1 cellular context compared by ENCODE assay signal in the genomic region with DNA sequence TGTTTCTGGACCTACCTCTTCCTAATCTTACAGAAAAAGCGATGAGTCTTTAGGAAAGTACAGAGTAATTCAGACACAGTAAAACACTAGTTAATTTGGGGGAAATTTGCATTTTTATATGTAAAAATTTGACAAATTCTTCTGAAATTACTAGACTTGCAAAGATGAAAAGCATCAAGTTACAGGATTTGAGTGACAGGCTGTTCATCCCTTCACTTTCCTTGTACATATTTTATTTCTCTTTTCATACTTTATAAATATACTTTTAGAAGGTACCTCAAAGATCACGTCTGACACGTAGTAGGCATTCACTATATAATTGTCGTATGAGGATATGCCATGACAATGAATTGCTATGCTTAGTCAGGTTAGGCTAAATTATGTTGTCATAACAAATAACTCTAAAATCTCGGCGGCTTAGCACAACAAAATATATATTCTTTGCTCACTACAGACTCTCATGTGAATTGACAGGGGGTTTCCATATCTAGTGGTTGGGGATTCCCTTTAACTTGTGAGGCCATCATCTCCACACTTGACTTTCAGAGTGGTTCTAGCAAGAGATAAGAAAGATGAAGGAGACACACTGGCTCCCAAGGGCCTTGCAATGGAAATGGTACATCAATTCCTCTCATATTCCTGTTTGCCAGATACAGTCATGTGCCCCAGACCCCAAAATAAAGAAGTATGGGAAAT.
A peak's percentile ranks its signal among the peaks of the same experiment; 100 is the strongest.
TF ChIP-seq lines count a peak whose summit lies in the region.

No MANE protein-coding gene starts in this region.

TF ChIP-seq in GM12878, 131 proteins besides CTCF, POLR2A, EP300 and RAD21 (continued from another document):
- TF ChIP-seq, protein P1, sequence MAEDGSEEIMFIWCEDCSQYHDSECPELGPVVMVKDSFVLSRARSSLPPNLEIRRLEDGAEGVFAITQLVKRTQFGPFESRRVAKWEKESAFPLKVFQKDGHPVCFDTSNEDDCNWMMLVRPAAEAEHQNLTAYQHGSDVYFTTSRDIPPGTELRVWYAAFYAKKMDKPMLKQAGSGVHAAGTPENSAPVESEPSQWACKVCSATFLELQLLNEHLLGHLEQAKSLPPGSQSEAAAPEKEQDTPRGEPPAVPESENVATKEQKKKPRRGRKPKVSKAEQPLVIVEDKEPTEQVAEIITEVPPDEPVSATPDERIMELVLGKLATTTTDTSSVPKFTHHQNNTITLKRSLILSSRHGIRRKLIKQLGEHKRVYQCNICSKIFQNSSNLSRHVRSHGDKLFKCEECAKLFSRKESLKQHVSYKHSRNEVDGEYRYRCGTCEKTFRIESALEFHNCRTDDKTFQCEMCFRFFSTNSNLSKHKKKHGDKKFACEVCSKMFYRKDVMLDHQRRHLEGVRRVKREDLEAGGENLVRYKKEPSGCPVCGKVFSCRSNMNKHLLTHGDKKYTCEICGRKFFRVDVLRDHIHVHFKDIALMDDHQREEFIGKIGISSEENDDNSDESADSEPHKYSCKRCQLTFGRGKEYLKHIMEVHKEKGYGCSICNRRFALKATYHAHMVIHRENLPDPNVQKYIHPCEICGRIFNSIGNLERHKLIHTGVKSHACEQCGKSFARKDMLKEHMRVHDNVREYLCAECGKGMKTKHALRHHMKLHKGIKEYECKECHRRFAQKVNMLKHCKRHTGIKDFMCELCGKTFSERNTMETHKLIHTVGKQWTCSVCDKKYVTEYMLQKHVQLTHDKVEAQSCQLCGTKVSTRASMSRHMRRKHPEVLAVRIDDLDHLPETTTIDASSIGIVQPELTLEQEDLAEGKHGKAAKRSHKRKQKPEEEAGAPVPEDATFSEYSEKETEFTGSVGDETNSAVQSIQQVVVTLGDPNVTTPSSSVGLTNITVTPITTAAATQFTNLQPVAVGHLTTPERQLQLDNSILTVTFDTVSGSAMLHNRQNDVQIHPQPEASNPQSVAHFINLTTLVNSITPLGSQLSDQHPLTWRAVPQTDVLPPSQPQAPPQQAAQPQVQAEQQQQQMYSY (CRISPR knock-in tag; IDR thresholded peaks at IDR 0.05), result no peak
- TF ChIP-seq TCF3 (IDR thresholded peaks at IDR 0.05; ENCODE audit: borderline replicate concordance, insufficient read depth, low read depth, low read length) (no peak), POLR2AphosphoS2 (IDR thresholded peaks at IDR 0.05; ENCODE audit: low read depth, low read length) (no peak), SMARCA5 (IDR thresholded peaks at IDR 0.05) (no peak), JUNB (IDR thresholded peaks at IDR 0.05) (no peak), NRF1 (conservative IDR thresholded peaks at IDR 0.05; ENCODE audit: low read depth, low read length) (no peak), MTA3 (IDR thresholded peaks at IDR 0.05; ENCODE audit: borderline replicate concordance, low read length) (no peak), HDAC2 (IDR thresholded peaks at IDR 0.05) (no peak), RUNX3 (IDR thresholded peaks at IDR 0.05; ENCODE audit: low read length) (peak; percentile 48; the same call in 1 of the 2 replicates), PBX3 (IDR thresholded peaks at IDR 0.05; ENCODE audit: insufficient replicate concordance, low read depth, low read length) (no peak), MEF2A (IDR thresholded peaks at IDR 0.05; ENCODE audit: insufficient read depth, low read depth, low read length) (no peak), ETV6 (conservative IDR thresholded peaks at IDR 0.05 in 1 of 2, IDR thresholded peaks at IDR 0.05 in 1 of 2; ENCODE audit: borderline replicate concordance in 1 of 2, low read depth in 1 of 2) (no peak), RELB (IDR thresholded peaks at IDR 0.05; ENCODE audit: low read depth) (peak; percentile 54; the same call in 1 of the 2 replicates)
- TF ChIP-seq, protein P2, sequence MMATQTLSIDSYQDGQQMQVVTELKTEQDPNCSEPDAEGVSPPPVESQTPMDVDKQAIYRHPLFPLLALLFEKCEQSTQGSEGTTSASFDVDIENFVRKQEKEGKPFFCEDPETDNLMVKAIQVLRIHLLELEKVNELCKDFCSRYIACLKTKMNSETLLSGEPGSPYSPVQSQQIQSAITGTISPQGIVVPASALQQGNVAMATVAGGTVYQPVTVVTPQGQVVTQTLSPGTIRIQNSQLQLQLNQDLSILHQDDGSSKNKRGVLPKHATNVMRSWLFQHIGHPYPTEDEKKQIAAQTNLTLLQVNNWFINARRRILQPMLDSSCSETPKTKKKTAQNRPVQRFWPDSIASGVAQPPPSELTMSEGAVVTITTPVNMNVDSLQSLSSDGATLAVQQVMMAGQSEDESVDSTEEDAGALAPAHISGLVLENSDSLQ (IDR thresholded peaks at IDR 0.05), result peak; percentile 81
- TF ChIP-seq, protein P3, sequence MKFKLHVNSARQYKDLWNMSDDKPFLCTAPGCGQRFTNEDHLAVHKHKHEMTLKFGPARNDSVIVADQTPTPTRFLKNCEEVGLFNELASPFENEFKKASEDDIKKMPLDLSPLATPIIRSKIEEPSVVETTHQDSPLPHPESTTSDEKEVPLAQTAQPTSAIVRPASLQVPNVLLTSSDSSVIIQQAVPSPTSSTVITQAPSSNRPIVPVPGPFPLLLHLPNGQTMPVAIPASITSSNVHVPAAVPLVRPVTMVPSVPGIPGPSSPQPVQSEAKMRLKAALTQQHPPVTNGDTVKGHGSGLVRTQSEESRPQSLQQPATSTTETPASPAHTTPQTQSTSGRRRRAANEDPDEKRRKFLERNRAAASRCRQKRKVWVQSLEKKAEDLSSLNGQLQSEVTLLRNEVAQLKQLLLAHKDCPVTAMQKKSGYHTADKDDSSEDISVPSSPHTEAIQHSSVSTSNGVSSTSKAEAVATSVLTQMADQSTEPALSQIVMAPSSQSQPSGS (IDR thresholded peaks at IDR 0.05; ENCODE audit: low read length), result no peak
